ENCODE assay signal across 8 cellular contexts in the genomic region with DNA sequence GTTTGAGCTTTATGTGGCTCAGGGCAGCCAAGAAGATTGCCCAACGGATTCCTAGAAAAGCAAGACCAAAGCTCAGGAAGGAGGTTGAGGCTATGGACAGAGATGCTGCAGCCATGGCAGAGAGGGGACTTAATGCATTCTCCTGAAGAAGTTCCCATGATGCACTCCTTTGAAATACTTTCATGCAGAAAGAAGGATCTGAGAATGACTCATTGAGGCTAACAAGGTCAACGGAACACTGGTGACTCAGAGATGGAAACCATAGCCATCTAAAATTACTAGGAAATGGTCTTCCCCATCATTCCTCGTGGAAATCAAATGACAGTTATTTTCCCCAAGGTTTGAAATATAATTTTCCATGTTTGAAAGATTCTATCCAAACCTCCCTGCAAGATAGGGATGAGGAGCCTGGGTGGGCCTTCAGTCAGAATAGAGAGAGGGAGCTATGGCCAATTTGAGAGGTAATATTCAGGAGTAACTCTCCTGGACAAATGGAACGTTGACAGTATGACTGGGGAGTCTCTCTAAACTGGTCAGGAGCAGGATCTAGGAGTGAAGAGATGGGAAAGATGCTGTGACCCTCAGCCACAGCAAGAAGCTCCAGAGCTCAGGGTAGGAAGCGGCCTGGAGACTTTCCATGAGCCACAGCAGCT.
A peak's percentile ranks its signal among the peaks of the same experiment; 100 is the strongest.
DNase-seq lines count a peak whose midpoint lies in the region; ATAC-seq, FAIRE-seq and TF ChIP-seq lines count a peak whose summit lies in the region.

No MANE protein-coding gene starts in this region.

- H3K4me1 Mint-ChIP-seq in activated naive CD8-positive, alpha-beta T cell treated with anti-CD3 and anti-CD28 coated beads, Interleukin-2, amount 50 U/mL, for 24 hours = peaks cover 29% of the 10 kb centered on the region

- H3K27me3 Mint-ChIP-seq in activated naive CD8-positive, alpha-beta T cell treated with anti-CD3 and anti-CD28 coated beads, Interleukin-2, amount 50 U/mL, for 24 hours = peaks cover 2% of the 10 kb centered on the region

- H3K4me3 ChIP-seq in psoas muscle = no peak overlapping the region

- peak; percentile 62 for ATAC-seq in HG03095 (IDR thresholded peaks at IDR 0.05; ENCODE audit: unreplicated experiment)
- ATAC-seq in activated naive CD8-positive, alpha-beta T cell treated with anti-CD3 and anti-CD28 coated beads, Interleukin-2, amount 50 U/mL, for 24 hours = peak; percentile 74
- ATAC-seq in psoas muscle = peak; percentile 59 to 79 (median 72)

- H3K36me3 ChIP-seq in psoas muscle (ENCODE audit: insufficient read depth in 1 of 2, low read depth in 1 of 2) = no peaks in the 10 kb centered on the region

- H3K27ac Mint-ChIP-seq in activated naive CD8-positive, alpha-beta T cell treated with anti-CD3 and anti-CD28 coated beads, Interleukin-2, amount 50 U/mL, for 24 hours = peak overlapping the region; percentile 29

- peaks cover 13% of the 10 kb centered on the region for H3K9me3 ChIP-seq in psoas muscle

- peaks cover 36% of the 10 kb centered on the region for H3K9me3 Mint-ChIP-seq in activated naive CD8-positive, alpha-beta T cell treated with anti-CD3 and anti-CD28 coated beads, Interleukin-2, amount 50 U/mL, for 24 hours

- TF ChIP-seq CTCF in psoas muscle (IDR thresholded peaks at IDR 0.05) = no peak

- H3K4me1 ChIP-seq in psoas muscle = peaks cover 22% of the 10 kb centered on the region

- H3K4me3 Mint-ChIP-seq in activated naive CD8-positive, alpha-beta T cell treated with anti-CD3 and anti-CD28 coated beads, Interleukin-2, amount 50 U/mL, for 24 hours = no peak overlapping the region

- DNase-seq in GM18507 (ENCODE audit: extremely low spot score, insufficient read length, low read depth) (peak; percentile 17), psoas muscle (no peak), NCI-H146 treated with DMSO at 0.1 percent for 48 hours (lab: John Stamatoyannopoulos, UW; ENCODE audit: unreplicated experiment) (no peak), GF-D8 (lab: John Stamatoyannopoulos, UW) (no peak), NCI-H510A treated with DMSO at 0.1 percent for 48 hours (lab: John Stamatoyannopoulos, UW) (no peak), GM19240 (ENCODE audit: insufficient read length, low spot score) (no peak)
- DNase-seq in activated naive CD8-positive, alpha-beta T cell treated with anti-CD3 and anti-CD28 coated beads, Interleukin-2, amount 50 U/mL, for 24 hours = no peak

- FAIRE-seq in GM18507 (lab: Jason Lieb, UNC) = peak; percentile 59

- peaks cover 15% of the 10 kb centered on the region for H3K36me3 Mint-ChIP-seq in activated naive CD8-positive, alpha-beta T cell treated with anti-CD3 and anti-CD28 coated beads, Interleukin-2, amount 50 U/mL, for 24 hours (ENCODE audit: low read depth)

- 44 to 53% (median 47%) methylated on average over 5 of the region's 5 CpGs for WGBS in psoas muscle, 3 donors

- no peaks in the 10 kb centered on the region for H3K27me3 ChIP-seq in psoas muscle (ENCODE audit: insufficient read depth in 3 of 3, low read length in 2 of 3)

- intact Hi-C loops in psoas muscle (cut with DNase I) = no loop called here

- H3K27ac ChIP-seq in psoas muscle = peak overlapping the region; percentile 70
